ENCODE assay signal across 13 cellular contexts in genomic region chr19:18502236-18502632, GRCh38. TPM values are rescaled to one million over a fixed set of nuclear protein-coding genes. Genes with fewer than 3 reads are reported as not detected.
DNase-seq lines count a peak whose midpoint lies in the region; ATAC-seq and TF ChIP-seq lines count a peak whose summit lies in the region.
"Had no signal": no experiment of that assay in that cellular context is flagged by ENCODE, and none has a peak within 500 bp of the region (broad histone marks: within the 10 kb centered on the region; RNA-seq: fewer than 3 reads in every experiment).

No MANE protein-coding gene starts in this region.

- intact Hi-C loops in heart right ventricle (cut with DNase I), result loop anchor here in 2 of 10 donors (5.0 kb wide), 2 partner anchors 35 to 40 kb away; no protein-coding TSS in a partner anchor
- intact Hi-C loops in left cardiac atrium (cut with DNase I), result no loop called here
- intact Hi-C loops in colonic mucosa (cut with DNase I), result no loop called here

- DNase-seq in heart right ventricle, result no peak
- no peak for DNase-seq in left cardiac atrium
- DNase-seq in colonic mucosa, result no peak
- no peak for DNase-seq in naive thymus-derived CD8-positive, alpha-beta T cell
- DNase-seq in tibial nerve (ENCODE audit: low spot score in 2 of 2), result no peak
- no peak for DNase-seq in AG08396 (ENCODE audit: low spot score)
- DNase-seq in NCI-H510A (lab: John Stamatoyannopoulos, UW), result no peak
- DNase-seq: naive thymus-derived CD4-positive, alpha-beta T cell; NCI-H1105 treated with DMSO at 0.1 percent for 48 hours; PC-3 had no signal

- H3K4me3 ChIP-seq in heart right ventricle, result peak overlapping the region in 1 of 10 donors; percentile 18
- H3K4me3 ChIP-seq in colonic mucosa, result no peak overlapping the region
- H3K4me3 ChIP-seq in tibial nerve, result no peak overlapping the region

- peak overlapping the region in 6 of 10 donors; percentile 26 to 76 (median 50) for H3K4me3 Mint-ChIP-seq in naive thymus-derived CD8-positive, alpha-beta T cell
- H3K4me3 Mint-ChIP-seq: T-helper 1 cell treated with Interleukin-12 subunit alpha and Interleukin-12 subunit beta and Interleukin-4 antibody, amounts not matched to agents 30 μg/mL and 1 μg/mL, for 36 hours had no signal

- no peak for TF ChIP-seq EP300 in tibial nerve (IDR thresholded peaks at IDR 0.05)

- POLR2A ChIA-PET in naive thymus-derived CD8-positive, alpha-beta T cell (lab: Charles Lee), result interaction anchor here (0.5 to 1.4 kb wide), 2 partner anchors 16 to 192 kb away, joined by 3 to 7 read pairs; no protein-coding TSS in a partner anchor

- ATAC-seq in heart right ventricle (no peak), left cardiac atrium (no peak), GM21717 (IDR thresholded peaks at IDR 0.05; ENCODE audit: unreplicated experiment) (no peak)
- ATAC-seq in naive thymus-derived CD8-positive, alpha-beta T cell, result no peak

- H3K4me1 ChIP-seq in heart right ventricle (peaks cover 70 to 100% (median 95%) of the 10 kb centered on the region in 9 donors), colonic mucosa (peaks cover 43% of the 10 kb centered on the region), tibial nerve (peaks cover 0 to 97% (median 85%) of the 10 kb centered on the region in 4 donors)

- H3K36me3 Mint-ChIP-seq in naive thymus-derived CD8-positive, alpha-beta T cell, result peaks cover 0 to 2% (median 0%) of the 10 kb centered on the region in 3 donors
- H3K36me3 Mint-ChIP-seq: activated naive CD4-positive, alpha-beta T cell treated with anti-CD3 and anti-CD28 coated beads, Interleukin-2, amount 50 U/mL, for 24 hours had no signal

- WGBS in heart right ventricle, 2 donors, result 79 to 81% methylated on average over 6 of the region's 6 CpGs
- WGBS in tibial nerve, 2 donors, result 67 to 73% methylated on average over 5 of the region's 6 CpGs

- peaks cover 49 to 98% (median 91%) of the 10 kb centered on the region in 4 donors for H3K4me1 Mint-ChIP-seq in naive thymus-derived CD8-positive, alpha-beta T cell

- no peaks in the 10 kb centered on the region for H3K27me3 ChIP-seq in heart right ventricle
- no peaks in the 10 kb centered on the region for H3K27me3 ChIP-seq in colonic mucosa
- no peaks in the 10 kb centered on the region for H3K27me3 ChIP-seq in tibial nerve

- no peaks in the 10 kb centered on the region for H3K27me3 Mint-ChIP-seq in naive thymus-derived CD8-positive, alpha-beta T cell
- H3K27me3 Mint-ChIP-seq: activated naive CD4-positive, alpha-beta T cell treated with anti-CD3 and anti-CD28 coated beads, Interleukin-2, amount 50 U/mL, for 24 hours; naive thymus-derived CD4-positive, alpha-beta T cell had no signal

- no peaks in the 10 kb centered on the region for H3K9me3 Mint-ChIP-seq in naive thymus-derived CD8-positive, alpha-beta T cell
- H3K9me3 Mint-ChIP-seq: activated naive CD4-positive, alpha-beta T cell treated with anti-CD3 and anti-CD28 coated beads, Interleukin-2, amount 50 U/mL, for 24 hours; naive thymus-derived CD4-positive, alpha-beta T cell; T-helper 1 cell treated with Interleukin-12 subunit alpha and Interleukin-12 subunit beta and Interleukin-4 antibody, amounts not matched to agents 30 μg/mL and 1 μg/mL, for 36 hours had no signal

- H3K9me3 ChIP-seq in heart right ventricle (no peaks in the 10 kb centered on the region), colonic mucosa (no peaks in the 10 kb centered on the region), tibial nerve (no peaks in the 10 kb centered on the region)

- H3K36me3 ChIP-seq in heart right ventricle, result no peaks in the 10 kb centered on the region
- no peaks in the 10 kb centered on the region for H3K36me3 ChIP-seq in colonic mucosa
- no peaks in the 10 kb centered on the region for H3K36me3 ChIP-seq in tibial nerve

- no peak for TF ChIP-seq POLR2A in tibial nerve (IDR thresholded peaks at IDR 0.05)

- H3K27ac ChIP-seq in heart right ventricle (peak overlapping the region; percentile 30 to 90 (median 66)), colonic mucosa (peak overlapping the region; percentile 1), tibial nerve (peak overlapping the region in 3 of 4 donors; percentile 47 to 82 (median 67))

- TF ChIP-seq CTCF in heart right ventricle (IDR thresholded peaks at IDR 0.05) (no peak), colonic mucosa (IDR thresholded peaks at IDR 0.05) (no peak), tibial nerve (IDR thresholded peaks at IDR 0.05) (no peak)

- H3K9ac ChIP-seq in colonic mucosa (ENCODE audit: low read depth in 2 of 2, low read length in 2 of 2), result peak overlapping the region in 1 of 2 donors; percentile 4

- peak overlapping the region in 9 of 10 donors; percentile 30 to 85 (median 54) for H3K27ac Mint-ChIP-seq in naive thymus-derived CD8-positive, alpha-beta T cell
- H3K27ac Mint-ChIP-seq: activated naive CD4-positive, alpha-beta T cell treated with anti-CD3 and anti-CD28 coated beads, Interleukin-2, amount 50 U/mL, for 24 hours; T-helper 1 cell treated with Interleukin-12 subunit alpha and Interleukin-12 subunit beta and Interleukin-4 antibody, amounts not matched to agents 30 μg/mL and 1 μg/mL, for 36 hours had no signal

RNA-seq across cellular contexts. Expression of gene ELL, which starts 19.6 kb away (rescaled TPM):
- 10 to 100 TPM in 2 of 10 donors, 1 to 10 TPM in 8; 5.7 to 13.1 (median 7.5) TPM for total RNA-seq in heart right ventricle
- polyA plus RNA-seq in heart right ventricle, result 1 to 10 TPM; 4.0 to 6.7 TPM
- 10 to 100 TPM; 10.8 to 18.7 TPM for total RNA-seq in left cardiac atrium
- total RNA-seq in colonic mucosa, result 10 to 100 TPM; 16.3 to 18.6 TPM
- total RNA-seq in naive thymus-derived CD8-positive, alpha-beta T cell, result 10 to 100 TPM; 23.7 to 24.1 TPM
- polyA plus RNA-seq in naive thymus-derived CD8-positive, alpha-beta T cell, result 10 to 100 TPM in 1 of 3 donors, 1 to 10 TPM in 2; 7.6 to 11.0 (median 9.3) TPM
- 10 to 100 TPM; 13.8 to 45.9 (median 26.0) TPM for total RNA-seq in tibial nerve

RNA-seq across cellular contexts. Expression of gene FKBP8, which starts 41.1 kb away (rescaled TPM):
- 100 to 1,000 TPM; 132 to 196 (median 151) TPM for total RNA-seq in heart right ventricle
- 100 to 1,000 TPM; 153 to 308 TPM for polyA plus RNA-seq in heart right ventricle
- 100 to 1,000 TPM; 169 to 174 TPM for total RNA-seq in left cardiac atrium
- total RNA-seq in colonic mucosa, result 100 to 1,000 TPM; 190 to 200 TPM
- 100 to 1,000 TPM; 235 to 236 TPM for total RNA-seq in naive thymus-derived CD8-positive, alpha-beta T cell
- 100 to 1,000 TPM in 2 of 3 donors, 10 to 100 TPM in 1; 87.0 to 125 (median 106) TPM for polyA plus RNA-seq in naive thymus-derived CD8-positive, alpha-beta T cell
- 100 to 1,000 TPM; 391 to 451 (median 434) TPM for total RNA-seq in tibial nerve

RNA-seq across cellular contexts. Expression of gene KXD1, which starts 55.4 kb away (rescaled TPM):
- total RNA-seq in heart right ventricle (10 to 100 TPM; 35.6 to 63.9 (median 45.6) TPM), left cardiac atrium (10 to 100 TPM; 53.0 to 53.4 TPM), colonic mucosa (10 to 100 TPM; 66.8 to 80.4 TPM), tibial nerve (100 to 1,000 TPM; 122 to 298 (median 167) TPM)
- 10 to 100 TPM; 41.2 to 88.6 TPM for polyA plus RNA-seq in heart right ventricle
- total RNA-seq in naive thymus-derived CD8-positive, alpha-beta T cell, result 10 to 100 TPM; 96.2 to 97.9 TPM
- polyA plus RNA-seq in naive thymus-derived CD8-positive, alpha-beta T cell, result 10 to 100 TPM; 68.3 to 80.2 (median 79.4) TPM

Comparison
In these comparisons a context has a peak if more than half of its experiments do, and no peak if none do; other contexts are left out.
1. H3K27ac ChIP-seq: peak in every context shown above with its lines; median percentile 67 in tibial nerve; 66 in heart right ventricle; 1 in colonic mucosa.